In the genomic region with DNA sequence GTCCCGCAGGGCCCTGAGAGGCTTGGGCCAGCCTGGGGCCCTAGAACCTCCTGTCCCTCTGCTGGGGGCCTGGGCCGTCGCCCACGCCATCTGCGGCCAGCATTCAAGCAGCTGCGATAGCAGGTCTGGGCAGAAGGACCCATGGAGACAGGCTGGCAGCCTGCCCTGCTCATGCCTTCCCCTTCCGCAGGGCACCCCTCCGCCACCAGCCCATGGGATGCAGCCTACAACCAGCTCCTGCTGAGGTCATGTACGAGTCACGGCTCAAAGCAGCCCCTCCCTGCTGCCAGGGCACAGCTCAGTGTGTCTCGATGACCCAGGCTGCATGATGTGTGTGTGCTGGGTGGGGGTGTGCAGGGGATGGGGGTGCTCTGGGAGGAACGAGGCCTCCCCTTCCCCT, we compare ENCODE assay signal across 17 cellular contexts. TPM values are rescaled to one million over a fixed set of nuclear protein-coding genes. Genes with fewer than 3 reads are reported as not detected.
DNase-seq lines count a peak whose midpoint lies in the region; ATAC-seq, FAIRE-seq and TF ChIP-seq lines count a peak whose summit lies in the region.
"Had no signal": no experiment of that assay in that cellular context is flagged by ENCODE, and none has a peak within 500 bp of the region (broad histone marks: within the 10 kb centered on the region; RNA-seq: fewer than 3 reads in every experiment).

No MANE protein-coding gene starts in this region.

- no peaks in the 10 kb centered on the region for H3K9me3 Mint-ChIP-seq in progenitor cell of endocrine pancreas (ENCODE audit: low read depth)
- H3K9me3 Mint-ChIP-seq: natural killer cell, WTC11 had no signal

- H3K4me3 Mint-ChIP-seq in progenitor cell of endocrine pancreas (ENCODE audit: low read depth), result no peak overlapping the region
- H3K4me3 Mint-ChIP-seq: natural killer cell, WTC11 had no signal

- peaks cover 8% of the 10 kb centered on the region for H3K27me3 Mint-ChIP-seq in progenitor cell of endocrine pancreas

- no peaks in the 10 kb centered on the region for H3K36me3 ChIP-seq in HepG2 (replicated peaks in 1 of 2; ENCODE audit: control insufficient read depth in 1 of 2, insufficient read depth in 2 of 2, low read length in 2 of 2)
- no peaks in the 10 kb centered on the region for H3K36me3 ChIP-seq in right lobe of liver
- H3K36me3 ChIP-seq in transverse colon, result no peaks in the 10 kb centered on the region
- no peaks in the 10 kb centered on the region for H3K36me3 ChIP-seq in sigmoid colon
- H3K36me3 ChIP-seq: gastroesophageal sphincter, vagina had no signal

- H3K27me3 ChIP-seq in HepG2 (ENCODE audit: control insufficient read depth in 1 of 2, insufficient read depth in 2 of 2, low read length in 2 of 2) (peaks cover 1 to 25% of the 10 kb centered on the region in 2 experiments; a peak in 4 of 5 replicates), right lobe of liver (no peaks in the 10 kb centered on the region), transverse colon (no peaks in the 10 kb centered on the region), sigmoid colon (no peaks in the 10 kb centered on the region)
- H3K27me3 ChIP-seq: gastroesophageal sphincter, vagina had no signal

- TF ChIP-seq RAD21 in HepG2 (CRISPR knock-in tag; IDR thresholded peaks at IDR 0.05), result no peak

- TF ChIP-seq EP300 in HepG2 (IDR thresholded peaks at IDR 0.05; ENCODE audit: low read depth in 2 of 2, low read length in 2 of 2) (no peak), HepG2 (CRISPR knock-in tag; IDR thresholded peaks at IDR 0.05; ENCODE audit: borderline replicate concordance) (no peak), transverse colon (IDR thresholded peaks at IDR 0.05; ENCODE audit: low read depth) (no peak), sigmoid colon (IDR thresholded peaks at IDR 0.05) (no peak)

- BruUV-seq in HepG2 (replicated peaks; lab: Mats Ljungman, UMichigan), result no TSS peak

- no peak overlapping the region for H3K27ac Mint-ChIP-seq in progenitor cell of endocrine pancreas
- H3K27ac Mint-ChIP-seq: natural killer cell, WTC11 had no signal

- POLR2A ChIA-PET in HepG2 (lab: Yijun Ruan, JAX), result interaction anchor here (1.4 kb wide), 1 partner anchor 16 kb away, joined by 3 read pairs; no protein-coding TSS in a partner anchor

- H3K4me1 Mint-ChIP-seq in progenitor cell of endocrine pancreas (ENCODE audit: low read depth), result peaks cover 2% of the 10 kb centered on the region
- H3K4me1 Mint-ChIP-seq: natural killer cell had no signal

- TF ChIP-seq POLR2A in HepG2 (IDR thresholded peaks at IDR 0.05; ENCODE audit: insufficient read depth in 1 of 2, low read depth in 2 of 2, low read length in 2 of 2), result no peak
- TF ChIP-seq POLR2A in right lobe of liver (IDR thresholded peaks at IDR 0.05), result no peak
- no peak for TF ChIP-seq POLR2A in transverse colon (IDR thresholded peaks at IDR 0.05)
- TF ChIP-seq POLR2A in sigmoid colon (IDR thresholded peaks at IDR 0.05), result no peak

- H3K27ac ChIP-seq in HepG2 (ENCODE audit: extremely low read length, insufficient read depth, low read length) (no peak overlapping the region), right lobe of liver (no peak overlapping the region), transverse colon (no peak overlapping the region), sigmoid colon (no peak overlapping the region)
- H3K27ac ChIP-seq: gastroesophageal sphincter, vagina had no signal

- H2AFZ ChIP-seq in HepG2 (ENCODE audit: low read length), result no peak overlapping the region

- CTCF ChIA-PET in HepG2 (lab: Yijun Ruan, JAX; ENCODE audit: low intra/inter-chr PET ratio, low total read pairs), result no interaction called here

- no peak overlapping the region for H3K9ac ChIP-seq in HepG2 (ENCODE audit: insufficient read depth, low read depth, low read length)

- DNase-seq in HepG2 (ENCODE audit: low spot score) (no peak), right lobe of liver (no peak), cerebellar nuclear complex (lab: John Stamatoyannopoulos, UW) (peak; percentile 21 to 64), hypothalamus (lab: John Stamatoyannopoulos, UW) (peak in 38 of 51 donors; percentile 28 to 88 (median 64)), progenitor cell of endocrine pancreas (ENCODE audit: low spot score, unreplicated experiment) (no peak), transverse colon (no peak), sigmoid colon (no peak)
- DNase-seq: ACHN; activated CD8-positive, alpha-beta memory T cell treated with anti-CD3 and anti-CD28 coated beads, Interleukin-2, amount 50 U/mL, for 48 hours; kidney glomerular epithelial cell; natural killer cell; NCI-H526; stimulated activated CD4-positive, alpha-beta T cell treated with anti-CD3 and anti-CD28 coated beads, Interleukin-12 subunit alpha, Interleukin-12 subunit beta, amount 100 ng/mL, for 4 hours had no signal

- peak overlapping the region; percentile 68 for H3K4me2 ChIP-seq in HepG2 (ENCODE audit: low read depth, low read length)

- no peaks in the 10 kb centered on the region for H3K79me2 ChIP-seq in HepG2 (ENCODE audit: insufficient read depth, low read length)

- ATAC-seq in HepG2 (no peak), right lobe of liver (no peak), HG03280 (IDR thresholded peaks at IDR 0.05; ENCODE audit: unreplicated experiment) (no peak)
- ATAC-seq: gastroesophageal sphincter, natural killer cell, WTC11 had no signal

- TF ChIP-seq CTCF in HepG2 (CRISPR knock-in tag; IDR thresholded peaks at IDR 0.05) (no peak), right lobe of liver (IDR thresholded peaks at IDR 0.05) (no peak), progenitor cell of endocrine pancreas (IDR thresholded peaks at IDR 0.05; ENCODE audit: unreplicated experiment) (no peak), transverse colon (IDR thresholded peaks at IDR 0.05) (no peak), sigmoid colon (IDR thresholded peaks at IDR 0.05) (no peak)

- H3K36me3 Mint-ChIP-seq in progenitor cell of endocrine pancreas (ENCODE audit: insufficient read depth), result no peaks in the 10 kb centered on the region
- H3K36me3 Mint-ChIP-seq: natural killer cell, WTC11 had no signal

- no peak for FAIRE-seq in HepG2 (lab: Jason Lieb, UNC)

- in situ Hi-C loops in HepG2 (cut with HindIII; ENCODE audit: extremely low pct_ligation_motif_present, low pct_unique_long_range_greater_than_20kb), result no loop called here
- in situ Hi-C loops in transverse colon (cut with MboI; ENCODE audit: low pct_ligation_motif_present in 1 of 4, low pct_unique_long_range_greater_than_20kb in 1 of 4, low sequenced_read_pairs in 3 of 4), result no loop called here

- WGBS in HepG2 (ENCODE audit: low lambda C conversion rate), result 87% methylated on average over 3 of the region's 12 CpGs
- 80% methylated on average over 1 of the region's 12 CpGs for WGBS in right lobe of liver (ENCODE audit: insufficient coverage, low coverage, low lambda C conversion rate, missing lambda C conversion rate)
- 82% methylated on average over 10 of the region's 12 CpGs; no CpG with 5 or more reads in 1 of the 2 donors for WGBS in transverse colon (ENCODE audit: low coverage in 1 of 2), 2 donors
- 86 to 87% methylated on average over 12 of the region's 12 CpGs for WGBS in sigmoid colon, 2 donors

- H3K4me3 ChIP-seq in HepG2 (replicated peaks in 1 of 3; ENCODE audit: insufficient read depth in 1 of 3, low read depth in 2 of 3, low read length in 3 of 3) (peak overlapping the region in 1 of 3 experiments; percentile 41; a peak in 1 of 6 replicates), right lobe of liver (no peak overlapping the region), transverse colon (no peak overlapping the region), sigmoid colon (no peak overlapping the region)
- H3K4me3 ChIP-seq: gastroesophageal sphincter, vagina had no signal

- H3K9me3 ChIP-seq in HepG2 (ENCODE audit: low read length) (no peaks in the 10 kb centered on the region), right lobe of liver (no peaks in the 10 kb centered on the region), transverse colon (no peaks in the 10 kb centered on the region), sigmoid colon (no peaks in the 10 kb centered on the region)
- H3K9me3 ChIP-seq: gastroesophageal sphincter, vagina had no signal

- no peaks in the 10 kb centered on the region for H4K20me1 ChIP-seq in HepG2 (ENCODE audit: insufficient read depth, low read length)

- peaks cover 64% of the 10 kb centered on the region for H3K4me1 ChIP-seq in HepG2 (ENCODE audit: insufficient read depth, low read length)
- H3K4me1 ChIP-seq in right lobe of liver, result no peaks in the 10 kb centered on the region
- peaks cover 0 to 5% (median 0%) of the 10 kb centered on the region in 4 donors for H3K4me1 ChIP-seq in transverse colon
- H3K4me1 ChIP-seq in sigmoid colon, result peaks cover 0 to 3% (median under 1%) of the 10 kb centered on the region in 4 donors

- intact Hi-C loops in HepG2 (cut with micrococcal nuclease; ENCODE audit: unreplicated experiment), result no loop called here
- intact Hi-C loops in right lobe of liver (cut with DNase I), result no loop called here
- intact Hi-C loops in transverse colon (cut with DNase I; ENCODE audit: low total_unique reads), result no loop called here
- intact Hi-C loops in sigmoid colon (cut with DNase I), result no loop called here

RNA-seq across cellular contexts. Expression of gene DUSP7, which starts 27.8 kb away (rescaled TPM):
- total RNA-seq in HepG2 (2016; rRNA removed; fragmentation: Illumina TruSeq; extraction: Trizol), result 6.6 and 7.3 TPM in 2 replicates
- 4.7 and 5.1 TPM in 2 replicates for total RNA-seq in HepG2 (2016; cell fraction: cytosol; rRNA removed; fragmentation: Illumina TruSeq; extraction: Trizol; ENCODE audit: low read depth)
- 5.1 and 7.0 TPM in 2 replicates for total RNA-seq in HepG2 (2016; cell fraction: insoluble cytoplasmic fraction; rRNA removed; fragmentation: Illumina TruSeq; extraction: Trizol)
- 14.7 and 15.2 TPM in 2 replicates for total RNA-seq in HepG2 (2016; cell fraction: membrane; rRNA removed; fragmentation: Illumina TruSeq; extraction: Trizol)
- 4.6 and 4.7 TPM in 2 replicates for total RNA-seq in HepG2 (2016; cell fraction: nucleus; rRNA removed; fragmentation: Illumina TruSeq; extraction: Trizol)
- polyA plus RNA-seq in HepG2 (2011; rRNA removed), result 8.7 and 8.8 TPM in 2 replicates
- polyA plus RNA-seq in HepG2 (2011; cell fraction: cytosol; rRNA removed), result 8.3 and 10.5 TPM in 2 replicates
- 5.7 and 6.3 TPM in 2 replicates for polyA plus RNA-seq in HepG2 (2011; cell fraction: nucleus; rRNA removed)
- polyA plus RNA-seq in HepG2 (2012), result 2.9 and 3.4 TPM in 2 replicates
- 7.5 and 8.7 TPM in 2 replicates for polyA plus RNA-seq in HepG2 (2016; cell fraction: cytosol; fragmentation: Illumina TruSeq; extraction: Trizol; ENCODE audit: low read depth)
- 9.3 and 11.6 TPM in 2 replicates for polyA plus RNA-seq in HepG2 (2016; cell fraction: insoluble cytoplasmic fraction; fragmentation: Illumina TruSeq; extraction: Trizol; ENCODE audit: low read depth)
- 15.7 and 19.4 TPM in 2 replicates for polyA plus RNA-seq in HepG2 (2016; cell fraction: membrane; fragmentation: Illumina TruSeq; extraction: Trizol; ENCODE audit: low read depth)
- 7.9 and 8.3 TPM in 2 replicates for polyA plus RNA-seq in HepG2 (2016; cell fraction: nucleus; fragmentation: Illumina TruSeq; extraction: Trizol; ENCODE audit: insufficient read depth, low read depth)
- polyA minus RNA-seq in HepG2 (2011; rRNA and poly(A)+ RNA removed; ENCODE audit: low replicate concordance), result 31.6 and 87.2 TPM in 2 replicates
- 8.1 and 9.1 TPM in 2 replicates for polyA minus RNA-seq in HepG2 (2011; cell fraction: cytosol; rRNA and poly(A)+ RNA removed)
- 4.6 and 5.6 TPM in 2 replicates for polyA minus RNA-seq in HepG2 (2011; cell fraction: nucleus; rRNA and poly(A)+ RNA removed)
- total RNA-seq in right lobe of liver, result 1 to 10 TPM; 3.0 to 4.2 (median 3.5) TPM
- 10.1 and 10.3 TPM in 2 replicates for total RNA-seq in progenitor cell of endocrine pancreas
- total RNA-seq in transverse colon, result 1 to 10 TPM; 2.2 to 8.2 (median 6.2) TPM
- 1 to 10 TPM; 6.3 to 7.5 (median 7.0) TPM for total RNA-seq in sigmoid colon
- 1 to 10 TPM; 3.0 to 7.6 (median 4.2) TPM for polyA plus RNA-seq in sigmoid colon

RNA-seq across cellular contexts. Expression of gene RPL29, which starts 32.9 kb away (rescaled TPM):
- total RNA-seq in HepG2 (2016; rRNA removed; fragmentation: Illumina TruSeq; extraction: Trizol) (1,348 and 1,507 TPM in 2 replicates), right lobe of liver (100 to 1,000 TPM; 396 to 971 (median 447) TPM), progenitor cell of endocrine pancreas (1,205 and 1,236 TPM in 2 replicates), transverse colon (1,000 to 10,000 TPM in 1 of 4 donors, 100 to 1,000 TPM in 3; 366 to 1,281 (median 746) TPM), sigmoid colon (1,000 to 10,000 TPM; 1,247 to 2,632 (median 2,024) TPM)
- 2,410 and 2,561 TPM in 2 replicates for total RNA-seq in HepG2 (2016; cell fraction: cytosol; rRNA removed; fragmentation: Illumina TruSeq; extraction: Trizol; ENCODE audit: low read depth)
- 1,336 and 1,557 TPM in 2 replicates for total RNA-seq in HepG2 (2016; cell fraction: insoluble cytoplasmic fraction; rRNA removed; fragmentation: Illumina TruSeq; extraction: Trizol)
- 3,125 and 3,259 TPM in 2 replicates for total RNA-seq in HepG2 (2016; cell fraction: membrane; rRNA removed; fragmentation: Illumina TruSeq; extraction: Trizol)
- 561 and 582 TPM in 2 replicates for total RNA-seq in HepG2 (2016; cell fraction: nucleus; rRNA removed; fragmentation: Illumina TruSeq; extraction: Trizol)
- polyA plus RNA-seq in HepG2 (2011; rRNA removed) (2,212 and 2,263 TPM in 2 replicates), sigmoid colon (1,000 to 10,000 TPM; 1,880 to 2,993 (median 2,094) TPM)
- 3,529 and 3,773 TPM in 2 replicates for polyA plus RNA-seq in HepG2 (2011; cell fraction: cytosol; rRNA removed)
- 1,156 and 1,364 TPM in 2 replicates for polyA plus RNA-seq in HepG2 (2011; cell fraction: nucleus; rRNA removed)
- polyA plus RNA-seq in HepG2 (2012), result 2,468 and 3,197 TPM in 2 replicates
- polyA plus RNA-seq in HepG2 (2016; cell fraction: cytosol; fragmentation: Illumina TruSeq; extraction: Trizol; ENCODE audit: low read depth), result 3,334 and 3,729 TPM in 2 replicates
- 2,145 and 2,237 TPM in 2 replicates for polyA plus RNA-seq in HepG2 (2016; cell fraction: insoluble cytoplasmic fraction; fragmentation: Illumina TruSeq; extraction: Trizol; ENCODE audit: low read depth)
- 4,346 and 4,410 TPM in 2 replicates for polyA plus RNA-seq in HepG2 (2016; cell fraction: membrane; fragmentation: Illumina TruSeq; extraction: Trizol; ENCODE audit: low read depth)
- 1,173 and 1,267 TPM in 2 replicates for polyA plus RNA-seq in HepG2 (2016; cell fraction: nucleus; fragmentation: Illumina TruSeq; extraction: Trizol; ENCODE audit: insufficient read depth, low read depth)
- polyA minus RNA-seq in HepG2 (2011; rRNA and poly(A)+ RNA removed; ENCODE audit: low replicate concordance), result 1,196 and 1,308 TPM in 2 replicates
- polyA minus RNA-seq in HepG2 (2011; cell fraction: cytosol; rRNA and poly(A)+ RNA removed), result 819 and 837 TPM in 2 replicates
- 324 and 432 TPM in 2 replicates for polyA minus RNA-seq in HepG2 (2011; cell fraction: nucleus; rRNA and poly(A)+ RNA removed)

RNA-seq across cellular contexts. Expression of gene ACY1, which starts 45.2 kb away (rescaled TPM):
- 112 and 113 TPM in 2 replicates for total RNA-seq in HepG2 (2016; rRNA removed; fragmentation: Illumina TruSeq; extraction: Trizol)
- total RNA-seq in HepG2 (2016; cell fraction: cytosol; rRNA removed; fragmentation: Illumina TruSeq; extraction: Trizol; ENCODE audit: low read depth), result 24.7 and 29.0 TPM in 2 replicates
- total RNA-seq in HepG2 (2016; cell fraction: insoluble cytoplasmic fraction; rRNA removed; fragmentation: Illumina TruSeq; extraction: Trizol), result 100 and 107 TPM in 2 replicates
- 29.7 and 29.8 TPM in 2 replicates for total RNA-seq in HepG2 (2016; cell fraction: membrane; rRNA removed; fragmentation: Illumina TruSeq; extraction: Trizol)
- total RNA-seq in HepG2 (2016; cell fraction: nucleus; rRNA removed; fragmentation: Illumina TruSeq; extraction: Trizol), result 46.2 and 55.9 TPM in 2 replicates
- polyA plus RNA-seq in HepG2 (2011; rRNA removed), result 162 and 166 TPM in 2 replicates
- 122 and 222 TPM in 2 replicates for polyA plus RNA-seq in HepG2 (2011; cell fraction: cytosol; rRNA removed)
- 380 and 387 TPM in 2 replicates for polyA plus RNA-seq in HepG2 (2011; cell fraction: nucleus; rRNA removed)
- polyA plus RNA-seq in HepG2 (2012), result 89.1 and 116 TPM in 2 replicates
- polyA plus RNA-seq in HepG2 (2016; cell fraction: cytosol; fragmentation: Illumina TruSeq; extraction: Trizol; ENCODE audit: low read depth), result 18.6 and 25.0 TPM in 2 replicates
- 101 and 119 TPM in 2 replicates for polyA plus RNA-seq in HepG2 (2016; cell fraction: insoluble cytoplasmic fraction; fragmentation: Illumina TruSeq; extraction: Trizol; ENCODE audit: low read depth)
- 26.8 and 28.5 TPM in 2 replicates for polyA plus RNA-seq in HepG2 (2016; cell fraction: membrane; fragmentation: Illumina TruSeq; extraction: Trizol; ENCODE audit: low read depth)
- 112 and 117 TPM in 2 replicates for polyA plus RNA-seq in HepG2 (2016; cell fraction: nucleus; fragmentation: Illumina TruSeq; extraction: Trizol; ENCODE audit: insufficient read depth, low read depth)
- polyA minus RNA-seq in HepG2 (2011; rRNA and poly(A)+ RNA removed; ENCODE audit: low replicate concordance), result 110 and 460 TPM in 2 replicates
- 133 and 142 TPM in 2 replicates for polyA minus RNA-seq in HepG2 (2011; cell fraction: cytosol; rRNA and poly(A)+ RNA removed)
- 75.1 and 77.0 TPM in 2 replicates for polyA minus RNA-seq in HepG2 (2011; cell fraction: nucleus; rRNA and poly(A)+ RNA removed)
- total RNA-seq in right lobe of liver, result 100 to 1,000 TPM; 223 to 479 (median 297) TPM
- total RNA-seq in progenitor cell of endocrine pancreas, result 38.0 and 43.0 TPM in 2 replicates
- 100 to 1,000 TPM; 165 to 426 (median 250) TPM for total RNA-seq in transverse colon
- 10 to 100 TPM in 3 of 4 donors, 1 to 10 TPM in 1; 1.4 to 25.3 (median 16.6) TPM for total RNA-seq in sigmoid colon
- polyA plus RNA-seq in sigmoid colon, result 100 to 1,000 TPM; 122 to 279 (median 146) TPM

RNA-seq across cellular contexts. Expression of gene ABHD14A, which starts 53.7 kb away (rescaled TPM):
- total RNA-seq in HepG2 (2016; rRNA removed; fragmentation: Illumina TruSeq; extraction: Trizol) (12.3 and 29.5 TPM in 2 replicates), right lobe of liver (10 to 100 TPM in 4 of 6 experiments, 1 to 10 TPM in 2; 8.3 to 22.2 (median 15.1) TPM), progenitor cell of endocrine pancreas (16.4 and 19.4 TPM in 2 replicates), transverse colon (10 to 100 TPM in 2 of 4 donors, 1 to 10 TPM in 2; 2.0 to 11.3 (median 7.7) TPM), sigmoid colon (10 to 100 TPM; 16.3 to 35.3 (median 22.1) TPM)
- 29.8 and 42.0 TPM in 2 replicates for total RNA-seq in HepG2 (2016; cell fraction: cytosol; rRNA removed; fragmentation: Illumina TruSeq; extraction: Trizol; ENCODE audit: low read depth)
- total RNA-seq in HepG2 (2016; cell fraction: insoluble cytoplasmic fraction; rRNA removed; fragmentation: Illumina TruSeq; extraction: Trizol), result 13.9 and 25.2 TPM in 2 replicates
- total RNA-seq in HepG2 (2016; cell fraction: membrane; rRNA removed; fragmentation: Illumina TruSeq; extraction: Trizol), result 28.5 and 40.2 TPM in 2 replicates
- 14.6 and 20.6 TPM in 2 replicates for total RNA-seq in HepG2 (2016; cell fraction: nucleus; rRNA removed; fragmentation: Illumina TruSeq; extraction: Trizol)
- polyA plus RNA-seq in HepG2 (2011; rRNA removed) (46.9 and 53.9 TPM in 2 replicates), sigmoid colon (10 to 100 TPM in 1 of 3 donors, 1 to 10 TPM in 2; 3.2 to 14.9 (median 7.2) TPM)
- 62.7 and 81.3 TPM in 2 replicates for polyA plus RNA-seq in HepG2 (2011; cell fraction: cytosol; rRNA removed)
- polyA plus RNA-seq in HepG2 (2011; cell fraction: nucleus; rRNA removed), result 21.1 and 27.5 TPM in 2 replicates
- 15.4 and 26.5 TPM in 2 replicates for polyA plus RNA-seq in HepG2 (2012)
- 43.5 and 57.3 TPM in 2 replicates for polyA plus RNA-seq in HepG2 (2016; cell fraction: cytosol; fragmentation: Illumina TruSeq; extraction: Trizol; ENCODE audit: low read depth)
- 16.4 and 20.9 TPM in 2 replicates for polyA plus RNA-seq in HepG2 (2016; cell fraction: insoluble cytoplasmic fraction; fragmentation: Illumina TruSeq; extraction: Trizol; ENCODE audit: low read depth)
- polyA plus RNA-seq in HepG2 (2016; cell fraction: membrane; fragmentation: Illumina TruSeq; extraction: Trizol; ENCODE audit: low read depth), result 38.0 and 46.5 TPM in 2 replicates
- polyA plus RNA-seq in HepG2 (2016; cell fraction: nucleus; fragmentation: Illumina TruSeq; extraction: Trizol; ENCODE audit: insufficient read depth, low read depth), result 40.2 and 40.9 TPM in 2 replicates
- 36.2 and 41.1 TPM in 2 replicates for polyA minus RNA-seq in HepG2 (2011; rRNA and poly(A)+ RNA removed; ENCODE audit: low replicate concordance)
- 12.3 and 12.7 TPM in 2 replicates for polyA minus RNA-seq in HepG2 (2011; cell fraction: cytosol; rRNA and poly(A)+ RNA removed)
- 2.2 and 3.2 TPM in 2 replicates for polyA minus RNA-seq in HepG2 (2011; cell fraction: nucleus; rRNA and poly(A)+ RNA removed)

RNA-seq across cellular contexts. Expression of gene ABHD14B, which starts 54.7 kb away (rescaled TPM):
- total RNA-seq in HepG2 (2016; rRNA removed; fragmentation: Illumina TruSeq; extraction: Trizol) (40.4 and 44.4 TPM in 2 replicates), right lobe of liver (100 to 1,000 TPM in 4 of 6 experiments, 10 to 100 TPM in 2; 62.9 to 126 (median 109) TPM), progenitor cell of endocrine pancreas (13.7 and 14.4 TPM in 2 replicates), transverse colon (100 to 1,000 TPM in 2 of 4 donors, 10 to 100 TPM in 2; 34.4 to 119 (median 99.7) TPM), sigmoid colon (10 to 100 TPM; 48.5 to 72.4 (median 51.7) TPM)
- total RNA-seq in HepG2 (2016; cell fraction: cytosol; rRNA removed; fragmentation: Illumina TruSeq; extraction: Trizol; ENCODE audit: low read depth), result 13.6 and 18.3 TPM in 2 replicates
- total RNA-seq in HepG2 (2016; cell fraction: insoluble cytoplasmic fraction; rRNA removed; fragmentation: Illumina TruSeq; extraction: Trizol), result 39.5 and 45.7 TPM in 2 replicates
- total RNA-seq in HepG2 (2016; cell fraction: membrane; rRNA removed; fragmentation: Illumina TruSeq; extraction: Trizol), result 31.7 and 38.5 TPM in 2 replicates
- total RNA-seq in HepG2 (2016; cell fraction: nucleus; rRNA removed; fragmentation: Illumina TruSeq; extraction: Trizol), result 23.4 and 24.3 TPM in 2 replicates
- polyA plus RNA-seq in HepG2 (2011; rRNA removed) (102 and 108 TPM in 2 replicates), sigmoid colon (100 to 1,000 TPM in 2 of 3 donors, 10 to 100 TPM in 1; 62.4 to 117 (median 105) TPM)
- polyA plus RNA-seq in HepG2 (2011; cell fraction: cytosol; rRNA removed), result 95.9 and 104 TPM in 2 replicates
- 69.4 and 73.2 TPM in 2 replicates for polyA plus RNA-seq in HepG2 (2011; cell fraction: nucleus; rRNA removed)
- 40.5 and 57.0 TPM in 2 replicates for polyA plus RNA-seq in HepG2 (2012)
- 22.6 and 24.5 TPM in 2 replicates for polyA plus RNA-seq in HepG2 (2016; cell fraction: cytosol; fragmentation: Illumina TruSeq; extraction: Trizol; ENCODE audit: low read depth)
- polyA plus RNA-seq in HepG2 (2016; cell fraction: insoluble cytoplasmic fraction; fragmentation: Illumina TruSeq; extraction: Trizol; ENCODE audit: low read depth), result 68.7 and 73.5 TPM in 2 replicates
- 44.0 and 45.5 TPM in 2 replicates for polyA plus RNA-seq in HepG2 (2016; cell fraction: membrane; fragmentation: Illumina TruSeq; extraction: Trizol; ENCODE audit: low read depth)
- 59.0 and 60.0 TPM in 2 replicates for polyA plus RNA-seq in HepG2 (2016; cell fraction: nucleus; fragmentation: Illumina TruSeq; extraction: Trizol; ENCODE audit: insufficient read depth, low read depth)
- 111 and 118 TPM in 2 replicates for polyA minus RNA-seq in HepG2 (2011; rRNA and poly(A)+ RNA removed; ENCODE audit: low replicate concordance)
- polyA minus RNA-seq in HepG2 (2011; cell fraction: cytosol; rRNA and poly(A)+ RNA removed), result 32.2 and 37.7 TPM in 2 replicates
- 17.9 and 25.7 TPM in 2 replicates for polyA minus RNA-seq in HepG2 (2011; cell fraction: nucleus; rRNA and poly(A)+ RNA removed)

Comparison
In these comparisons a context has a peak if more than half of its experiments do, and no peak if none do; other contexts are left out.
1. DNase-seq: peak in cerebellar nuclear complex (2 of 2) and hypothalamus (38 of 51); none in HepG2 (single experiment), right lobe of liver (0 of 3), progenitor cell of endocrine pancreas (single experiment), transverse colon (single experiment) and sigmoid colon (single experiment).